ENCODE assay signal across 19 cellular contexts in the genomic region with DNA sequence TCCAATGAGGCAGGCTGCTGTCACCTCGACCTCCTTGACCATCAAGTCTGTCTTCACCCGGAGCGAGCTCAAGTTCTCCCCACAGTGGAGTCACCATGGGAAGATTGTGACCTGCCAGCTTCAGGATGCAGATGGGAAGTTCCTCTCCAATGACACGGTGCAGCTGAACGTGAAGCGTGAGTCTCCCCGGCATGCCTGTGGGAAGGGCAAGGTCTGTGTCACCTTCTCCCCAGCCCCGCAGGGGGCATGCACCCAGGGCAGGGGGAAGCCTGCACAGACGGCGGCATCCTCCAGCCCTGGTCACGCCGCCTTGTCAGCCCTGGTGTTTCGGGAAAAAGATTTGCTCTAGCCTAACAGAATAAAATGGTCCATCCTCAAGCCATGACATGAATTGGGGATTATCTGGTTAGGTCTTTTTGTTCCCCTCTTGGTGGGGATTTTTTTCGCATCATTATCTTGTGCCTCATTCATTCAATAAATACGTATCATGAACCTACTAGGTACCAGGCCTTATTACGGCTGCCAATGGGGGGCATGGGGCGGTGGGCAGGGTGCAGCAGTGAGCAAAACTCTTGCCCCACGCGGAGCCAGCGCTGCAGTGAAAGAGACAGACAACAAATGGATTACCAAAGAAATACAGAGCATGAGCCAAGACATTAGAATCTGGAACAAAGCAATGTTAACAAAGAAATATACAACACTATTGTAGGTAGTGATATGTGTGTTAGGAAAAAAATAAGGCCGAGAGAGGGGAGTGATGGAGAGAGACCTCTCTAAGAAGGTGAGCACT. TPM values are rescaled to one million over a fixed set of nuclear protein-coding genes. Genes with fewer than 3 reads are reported as not detected.
"Had no signal": no experiment of that assay in that cellular context is flagged by ENCODE, and none has a peak within 500 bp of the region (broad histone marks: within the 10 kb centered on the region; RNA-seq: fewer than 3 reads in every experiment).

No MANE protein-coding gene starts in this region.

- H3K9me3 Mint-ChIP-seq: activated CD8-positive, alpha-beta T cell treated with anti-CD3 and anti-CD28 coated beads for 36 hours; activated T-cell treated with anti-CD3 and anti-CD28 coated beads, Interleukin-2, amount 50 U/mL, for 4 hours had no signal

- H3K4me3 Mint-ChIP-seq: activated CD8-positive, alpha-beta T cell treated with anti-CD3 and anti-CD28 coated beads for 36 hours; activated naive CD8-positive, alpha-beta T cell; activated T-cell treated with anti-CD3 and anti-CD28 coated beads, Interleukin-2, amount 50 U/mL, for 4 hours had no signal

- DNase-seq: activated CD8-positive, alpha-beta T cell treated with anti-CD3 and anti-CD28 coated beads for 36 hours; activated effector memory CD4-positive, alpha-beta T cell treated with Interleukin-2 at 50 U/mL for 16 hours; activated T-cell treated with anti-CD3 and anti-CD28 coated beads, Interleukin-2, amount 50 U/mL, for 4 hours; amniotic stem cell; body of pancreas; caudate nucleus; colonic mucosa; islet precursor cell; mesendoderm; transverse colon had no signal

- H3K36me3 Mint-ChIP-seq: activated naive CD8-positive, alpha-beta T cell had no signal

- H3K27ac Mint-ChIP-seq: activated CD8-positive, alpha-beta T cell treated with anti-CD3 and anti-CD28 coated beads for 36 hours had no signal

- H3K27me3 Mint-ChIP-seq: activated naive CD8-positive, alpha-beta T cell had no signal

- ATAC-seq: activated CD8-positive, alpha-beta T cell treated with anti-CD3 and anti-CD28 coated beads for 36 hours; activated T-cell treated with anti-CD3 and anti-CD28 coated beads, Interleukin-2, amount 50 U/mL, for 4 hours; body of pancreas; esophagus mucosa; sciatic nerve had no signal

RNA-seq across cellular contexts. Expression of a gene that starts 7.4 kb away (rescaled TPM):
- total RNA-seq: osteocyte, pulmonary artery endothelial cell had no signal
- polyA plus RNA-seq: hepatocyte, neural cell had no signal

RNA-seq across cellular contexts. Expression of a gene that starts 11.3 kb away (rescaled TPM):
- total RNA-seq: activated CD8-positive, alpha-beta T cell treated with anti-CD3 and anti-CD28 coated beads for 36 hours; activated T-cell treated with anti-CD3 and anti-CD28 coated beads, Interleukin-2, amount 50 U/mL, for 4 hours; colonic mucosa; esophagus mucosa; hepatocyte; liver; osteocyte; pulmonary artery endothelial cell; sciatic nerve; subcutaneous adipose tissue had no signal
- polyA plus RNA-seq: hepatocyte, liver, neural cell had no signal

RNA-seq across cellular contexts. Expression of a gene that starts 21.9 kb away (rescaled TPM):
- total RNA-seq: body of pancreas, esophagus mucosa, osteocyte, pulmonary artery endothelial cell had no signal
- polyA plus RNA-seq: hepatocyte, liver, neural cell had no signal

RNA-seq across cellular contexts. Expression of a gene that starts 34.5 kb away (rescaled TPM):
- total RNA-seq: body of pancreas, colonic mucosa, esophagus mucosa, hepatocyte, liver, osteocyte, pulmonary artery endothelial cell, transverse colon had no signal
- polyA plus RNA-seq: hepatocyte, liver, neural cell had no signal

RNA-seq across cellular contexts. Expression of a gene that starts 44.4 kb away (rescaled TPM):
- total RNA-seq: colonic mucosa, esophagus mucosa, hepatocyte, osteocyte, pulmonary artery endothelial cell, subcutaneous adipose tissue, transverse colon had no signal
- polyA plus RNA-seq: neural cell had no signal
